ENCODE assay signal across 10 cellular contexts in genomic region chr1:19665044-19665455, GRCh38. TPM values are rescaled to one million over a fixed set of nuclear protein-coding genes. Genes with fewer than 3 reads are reported as not detected.
DNase-seq lines count a peak whose midpoint lies in the region; ATAC-seq and TF ChIP-seq lines count a peak whose summit lies in the region.
"Had no signal": no experiment of that assay in that cellular context is flagged by ENCODE, and none has a peak within 500 bp of the region (broad histone marks: within the 10 kb centered on the region; RNA-seq: fewer than 3 reads in every experiment).

No MANE protein-coding gene starts in this region.

- no peaks in the 10 kb centered on the region; the same call in 1 of the 2 replicates for H3K27me3 ChIP-seq in SK-N-SH (ENCODE audit: insufficient read depth)
- peaks cover 18 to 77% (median 33%) of the 10 kb centered on the region in 4 donors for H3K27me3 ChIP-seq in esophagus muscularis mucosa
- H3K27me3 ChIP-seq in rectal smooth muscle tissue (ENCODE audit: control insufficient read depth, insufficient read depth, low read length): peaks cover 24% of the 10 kb centered on the region
- peaks cover 74% of the 10 kb centered on the region for H3K27me3 ChIP-seq in foreskin keratinocyte

- no peak for TF ChIP-seq RAD21 in SK-N-SH (IDR thresholded peaks at IDR 0.05; ENCODE audit: low read length)

- H4K20me1 ChIP-seq in SK-N-SH (ENCODE audit: insufficient read depth): no peaks in the 10 kb centered on the region

- H3K4me2 ChIP-seq in SK-N-SH: peak overlapping the region; percentile 74; the same call in 1 of the 2 replicates

- H3K36me3 ChIP-seq in SK-N-SH (replicated peaks in 1 of 2; ENCODE audit: control insufficient read depth in 1 of 2, insufficient read depth in 2 of 2, low read length in 1 of 2): no peaks in the 10 kb centered on the region
- no peaks in the 10 kb centered on the region for H3K36me3 ChIP-seq in esophagus muscularis mucosa
- H3K36me3 ChIP-seq in rectal smooth muscle tissue (ENCODE audit: control insufficient read depth, insufficient read depth, low read length): no peaks in the 10 kb centered on the region

- no peak overlapping the region for H3K27ac ChIP-seq in SK-N-SH (ENCODE audit: low read depth in 2 of 2, low read length in 1 of 2)
- no peak overlapping the region for H3K27ac ChIP-seq in esophagus muscularis mucosa (replicated peaks in 1 of 4)
- H3K27ac ChIP-seq in rectal smooth muscle tissue (ENCODE audit: low read depth, low read length): no peak overlapping the region
- H3K27ac ChIP-seq in foreskin keratinocyte: no peak overlapping the region
- H3K27ac ChIP-seq: parathyroid adenoma had no signal

- DNase-seq in SK-N-SH (peak; percentile 85), esophagus muscularis mucosa (ENCODE audit: extremely low spot score) (no peak), NCI-H1105 (lab: John Stamatoyannopoulos, UW) (no peak), foreskin keratinocyte (no peak)
- DNase-seq in Jurkat, Clone E6-1 (ENCODE audit: low read depth, low spot score): no peak

- no peaks in the 10 kb centered on the region for H3K79me2 ChIP-seq in SK-N-SH (ENCODE audit: insufficient read depth)
- H3K79me2 ChIP-seq: parathyroid adenoma had no signal

- no peak for TF ChIP-seq POLR2A in esophagus muscularis mucosa (IDR thresholded peaks at IDR 0.05; ENCODE audit: low read depth)

- H2AFZ ChIP-seq in SK-N-SH (ENCODE audit: low read depth): no peak overlapping the region; the same call in 1 of the 2 replicates
- H2AFZ ChIP-seq: parathyroid adenoma had no signal

- no peak for ATAC-seq in SK-N-SH treated with all-trans-retinoic acid at 6 μM for 48 hours
- ATAC-seq in HG03039 (IDR thresholded peaks at IDR 0.05; ENCODE audit: unreplicated experiment): no peak
- ATAC-seq in foreskin keratinocyte: no peak

- CTCF ChIA-PET in SK-N-SH (lab: Yijun Ruan, JAX): interaction anchor here (1.3 to 33.1 kb wide), 3 partner anchors 11 to 43 kb away, joined by 3 to 553 read pairs (median 22); no protein-coding TSS in a partner anchor

- intact Hi-C loops in esophagus muscularis mucosa (cut with DNase I): no loop called here

- H3K9me3 ChIP-seq in SK-N-SH (no peaks in the 10 kb centered on the region), esophagus muscularis mucosa (no peaks in the 10 kb centered on the region)

- H3K4me3 ChIP-seq in SK-N-SH (ENCODE audit: low read depth in 2 of 2, low read length in 1 of 2) (peak overlapping the region; percentile 53 to 56; a peak in 3 of 4 replicates), esophagus muscularis mucosa (peak overlapping the region; percentile 42 to 55 (median 43)), rectal smooth muscle tissue (ENCODE audit: low read length) (peak overlapping the region; percentile 17)
- peak overlapping the region; percentile 16 for H3K4me3 ChIP-seq in Jurkat, Clone E6-1 (ENCODE audit: low read length)

- no peaks in the 10 kb centered on the region for H3F3A ChIP-seq in SK-N-SH (replicated peaks; ENCODE audit: insufficient read depth)

- H3K4me1 ChIP-seq in SK-N-SH (ENCODE audit: control insufficient read depth in 1 of 2, insufficient read depth in 2 of 2, low read depth in 1 of 2, low read length in 1 of 2) (peaks cover 0 to 6% of the 10 kb centered on the region in 2 experiments; a peak in 1 of 4 replicates), esophagus muscularis mucosa (peaks cover 7 to 31% (median 16%) of the 10 kb centered on the region in 4 donors), rectal smooth muscle tissue (ENCODE audit: control insufficient read depth, insufficient read depth, low read length) (no peaks in the 10 kb centered on the region), foreskin keratinocyte (no peaks in the 10 kb centered on the region)
- H3K4me1 ChIP-seq: parathyroid adenoma had no signal

- H3K9me2 ChIP-seq in SK-N-SH: no peaks in the 10 kb centered on the region

- TF ChIP-seq EP300 in SK-N-SH (IDR thresholded peaks at IDR 0.05; ENCODE audit: borderline replicate concordance in 1 of 2, low read depth in 1 of 2, low read length in 1 of 2) (no peak), esophagus muscularis mucosa (IDR thresholded peaks at IDR 0.05) (no peak)

- POLR2A ChIA-PET in SK-N-SH (lab: Yijun Ruan, JAX): no interaction called here

- no peak overlapping the region for H3K9ac ChIP-seq in SK-N-SH
- no peak overlapping the region for H3K9ac ChIP-seq in rectal smooth muscle tissue (ENCODE audit: low read length)
- H3K9ac ChIP-seq: parathyroid adenoma had no signal

- TF ChIP-seq CTCF in SK-N-SH (IDR thresholded peaks at IDR 0.05) (no peak), esophagus muscularis mucosa (IDR thresholded peaks at IDR 0.05) (no peak), foreskin keratinocyte (conservative IDR thresholded peaks at IDR 0.05) (no peak)

- 4% methylated on average over 9 of the region's 44 CpGs for WGBS in SK-N-SH (ENCODE audit: low lambda C conversion rate)
- 0% methylated on average over 4 of the region's 44 CpGs for WGBS in esophagus muscularis mucosa

TF ChIP-seq in SK-N-SH, 30 proteins besides CTCF, POLR2A, EP300 and RAD21:
- no peak for TF ChIP-seq TAF1 (IDR thresholded peaks at IDR 0.05; ENCODE audit: borderline replicate concordance, low read depth, low read length)
- TF ChIP-seq ELF1 (IDR thresholded peaks at IDR 0.05): no peak
- TF ChIP-seq NRF1 (IDR thresholded peaks at IDR 0.05; ENCODE audit: low read depth, low read length): no peak
- TF ChIP-seq EZH2phosphoT487 (IDR thresholded peaks at IDR 0.05; ENCODE audit: borderline replicate concordance, low read depth): no peak

TF ChIP-seq in SK-N-SH treated with all-trans-retinoic acid at 6 μM for 48 hours, 23 proteins besides CTCF, POLR2A, EP300 and RAD21:
- TF ChIP-seq TOX (CRISPR knock-in tag; IDR thresholded peaks at IDR 0.05; ENCODE audit: borderline replicate concordance): no peak

RNA-seq across cellular contexts. Expression of gene HTR6, which starts 0.4 kb away (rescaled TPM):
- polyA plus RNA-seq in SK-N-SH (2012; rRNA removed): 0.05 and 0.10 TPM in 2 replicates
- 0.08 and 0.10 TPM in 2 replicates for polyA plus RNA-seq in SK-N-SH (2012; cell fraction: cytosol; rRNA removed)
- polyA plus RNA-seq in SK-N-SH (2012; cell fraction: nucleus; rRNA removed): 0.33 and 0.36 TPM in 2 replicates
- 0.73 TPM for polyA plus RNA-seq in Jurkat, Clone E6-1 (2012; ENCODE audit: insufficient read depth, insufficient read length)
- total RNA-seq in esophagus muscularis mucosa: not detected
- total RNA-seq in foreskin keratinocyte: not detected in 2 replicates
- not detected in 2 replicates for polyA plus RNA-seq in foreskin keratinocyte
- total RNA-seq: A172 had no signal

RNA-seq across cellular contexts. Expression of gene NBL1, which starts 20.9 kb away (rescaled TPM):
- polyA plus RNA-seq in SK-N-SH (2012; rRNA removed): 34.9 and 36.1 TPM in 2 replicates
- 12.3 and 24.5 TPM in 2 replicates for polyA plus RNA-seq in SK-N-SH (2012; cell fraction: cytosol; rRNA removed)
- 18.3 and 24.7 TPM in 2 replicates for polyA plus RNA-seq in SK-N-SH (2012; cell fraction: nucleus; rRNA removed)
- 25.4 TPM for polyA plus RNA-seq in Jurkat, Clone E6-1 (2012; ENCODE audit: insufficient read depth, insufficient read length)
- 100 to 1,000 TPM; 194 to 469 (median 307) TPM for total RNA-seq in esophagus muscularis mucosa
- 93.4 and 105 TPM in 2 replicates for total RNA-seq in foreskin keratinocyte
- polyA plus RNA-seq in foreskin keratinocyte: 119 and 130 TPM in 2 replicates
